In the genomic region with DNA sequence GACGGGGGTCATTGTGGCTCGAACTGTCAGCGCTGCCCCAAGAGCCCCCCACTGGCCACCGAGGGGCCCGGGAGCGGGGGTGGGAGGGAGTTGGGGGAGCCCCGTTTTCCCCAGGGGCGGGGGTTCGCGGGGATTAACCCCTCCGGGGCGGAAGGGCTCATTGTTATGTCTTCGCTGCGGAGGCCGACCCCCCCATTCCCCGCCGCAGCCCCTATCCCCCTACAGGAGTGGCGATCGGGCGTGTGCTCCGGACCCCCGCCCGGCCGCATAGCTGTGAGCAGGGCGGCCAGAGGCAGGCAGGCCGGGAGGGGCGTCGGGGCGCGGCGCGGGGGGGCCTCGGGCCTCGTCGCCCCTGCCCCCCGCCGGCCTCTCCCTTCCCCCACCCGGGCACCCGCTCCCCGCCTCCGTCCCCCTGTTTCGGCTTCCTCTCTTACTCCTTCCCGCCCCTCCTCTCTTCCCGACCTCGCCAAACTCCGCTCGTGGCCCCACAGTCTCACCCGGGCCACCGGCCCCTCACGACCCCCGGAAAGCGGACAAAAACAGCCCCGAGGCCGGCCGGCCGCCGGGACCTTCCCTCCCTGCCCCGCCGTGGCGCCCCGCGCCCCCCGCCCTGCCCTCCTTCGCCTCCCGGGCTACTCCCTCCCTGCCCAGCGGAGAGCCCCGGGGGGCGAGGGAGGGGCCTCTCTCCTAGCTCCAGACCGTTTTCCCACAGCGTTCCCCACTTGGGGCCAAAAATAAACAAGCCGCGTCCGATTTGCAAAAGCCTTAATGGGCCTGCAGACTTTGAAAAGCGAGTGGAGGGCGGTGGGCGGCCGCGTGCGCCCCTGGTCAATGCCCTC, we compare ENCODE assay signal across 8 cellular contexts. TPM values are rescaled to one million over a fixed set of nuclear protein-coding genes. Genes with fewer than 3 reads are reported as not detected.
DNase-seq lines count a peak whose midpoint lies in the region; ATAC-seq and TF ChIP-seq lines count a peak whose summit lies in the region.

No MANE protein-coding gene starts in this region.

- peaks cover 18% of the 10 kb centered on the region for H3K36me3 Mint-ChIP-seq in activated B cell treated with CpG ODN at 0.5 μM for 24 hours (ENCODE audit: low read depth)
- H3K36me3 Mint-ChIP-seq in effector memory CD8-positive, alpha-beta T cell (ENCODE audit: insufficient read depth) = peaks cover 17% of the 10 kb centered on the region

- no peaks in the 10 kb centered on the region for H3K9me3 ChIP-seq in mesodermal cell (ENCODE audit: control insufficient read depth, low read length)
- no peaks in the 10 kb centered on the region for H3K9me3 ChIP-seq in tibial artery

- peaks cover 48% of the 10 kb centered on the region for H3K4me1 Mint-ChIP-seq in activated B cell treated with CpG ODN at 0.5 μM for 24 hours
- H3K4me1 Mint-ChIP-seq in effector memory CD8-positive, alpha-beta T cell (ENCODE audit: low read depth in 2 of 2) = peaks cover 39 to 52% of the 10 kb centered on the region in 2 donors

- peaks cover 20% of the 10 kb centered on the region for H3K4me1 ChIP-seq in mesodermal cell (ENCODE audit: control insufficient read depth, insufficient read depth, low read length, poor library complexity, severe bottlenecking)
- H3K4me1 ChIP-seq in tibial artery = peaks cover 0 to 42% (median 23%) of the 10 kb centered on the region in 4 donors

- intact Hi-C loops in activated B cell treated with CpG ODN at 0.5 μM for 24 hours (cut with micrococcal nuclease) (loop anchor here (1.0 kb wide), 2 partner anchors 44 to 139 kb away; a partner anchor contains a TSS), tibial artery (cut with DNase I; ENCODE audit: low total_unique reads) (no loop called here)

- H3K27me3 ChIP-seq in tibial artery = no peaks in the 10 kb centered on the region

- no peak for TF ChIP-seq CTCF in activated B cell treated with CpG ODN at 0.5 μM for 24 hours (IDR thresholded peaks at IDR 0.05)
- no peak for TF ChIP-seq CTCF in tibial artery (IDR thresholded peaks at IDR 0.05)

- H3K4me3 ChIP-seq in mesodermal cell (ENCODE audit: extremely low read depth, insufficient read depth, low read length, poor library complexity, severe bottlenecking) (peak overlapping the region; percentile 87), tibial artery (peak overlapping the region; percentile 98)

- H3K27me3 Mint-ChIP-seq in activated B cell treated with CpG ODN at 0.5 μM for 24 hours = no peaks in the 10 kb centered on the region
- no peaks in the 10 kb centered on the region for H3K27me3 Mint-ChIP-seq in effector memory CD8-positive, alpha-beta T cell

- ATAC-seq in HG03139 (IDR thresholded peaks at IDR 0.05; ENCODE audit: unreplicated experiment) = peak; percentile 4
- peak; percentile 5 for ATAC-seq in activated B cell treated with CpG ODN at 0.5 μM for 24 hours (ENCODE audit: low read depth)
- ATAC-seq in effector memory CD8-positive, alpha-beta T cell (replicated peaks) = peak; percentile 16

- peak overlapping the region; percentile 96 for H3K4me3 Mint-ChIP-seq in activated B cell treated with CpG ODN at 0.5 μM for 24 hours
- peak overlapping the region; percentile 95 to 98 for H3K4me3 Mint-ChIP-seq in effector memory CD8-positive, alpha-beta T cell

- peak overlapping the region; percentile 95 for H3K27ac Mint-ChIP-seq in activated B cell treated with CpG ODN at 0.5 μM for 24 hours
- H3K27ac Mint-ChIP-seq in effector memory CD8-positive, alpha-beta T cell = peak overlapping the region; percentile 96 to 97

- WGBS in mesodermal cell (ENCODE audit: insufficient coverage in 2 of 2), 2 experiments = 0% methylated on average over 39 to 48 of the region's 79 CpGs

- POLR2A ChIA-PET in activated B cell treated with CpG ODN at 0.5 μM for 24 hours (lab: Charles Lee) = interaction anchor here (0.6 to 3.2 kb wide), 5 partner anchors 26 to 698 kb away, joined by 3 to 19 read pairs (median 4); a partner anchor contains a TSS

- DNase-seq in activated effector memory CD4-positive, alpha-beta T cell treated with anti-CD3 and anti-CD28 coated beads, Interleukin-2, amount 50 U/mL, for 16 hours = peak; percentile 70
- no peak for DNase-seq in activated effector memory CD4-positive, alpha-beta T cell treated with Interleukin-2 at 50 U/mL for 16 hours
- DNase-seq in activated B cell treated with CpG ODN at 0.5 μM for 24 hours = peak; percentile 28
- peak in 1 of 3 experiments; percentile 12 for DNase-seq in effector memory CD8-positive, alpha-beta T cell
- peak; percentile 23 to 68 for DNase-seq in tibial artery
- no peak for DNase-seq in NCI-H1092 treated with DMSO at 0.1 percent for 48 hours (lab: John Stamatoyannopoulos, UW)

- no peaks in the 10 kb centered on the region for H3K9me3 Mint-ChIP-seq in activated B cell treated with CpG ODN at 0.5 μM for 24 hours
- H3K9me3 Mint-ChIP-seq in effector memory CD8-positive, alpha-beta T cell = no peaks in the 10 kb centered on the region

- H3K36me3 ChIP-seq in mesodermal cell (ENCODE audit: control insufficient read depth, insufficient read depth, low read length) (peaks cover 20% of the 10 kb centered on the region), tibial artery (no peaks in the 10 kb centered on the region)

- CTCF ChIA-PET in activated B cell treated with CpG ODN at 0.5 μM for 24 hours (lab: Charles Lee) = no interaction called here

- H3K27ac ChIP-seq in mesodermal cell (ENCODE audit: low read depth, low read length, severe bottlenecking) (peak overlapping the region; percentile 49), tibial artery (peak overlapping the region; percentile 93)

RNA-seq across cellular contexts. Expression of a gene that starts 0.8 kb away (rescaled TPM):
- total RNA-seq in activated B cell treated with CpG ODN at 0.5 μM for 24 hours = 79.9 and 85.2 TPM in 2 replicates
- 162 TPM for polyA plus RNA-seq in mesodermal cell (2013, experiment 1 of 2)
- 155 TPM for polyA plus RNA-seq in mesodermal cell (2013, experiment 2 of 2)

Comparison
In these comparisons a context has a peak if more than half of its experiments do, and no peak if none do; other contexts are left out.
1. DNase-seq: peak in activated effector memory CD4-positive, alpha-beta T cell treated with anti-CD3 and anti-CD28 coated beads, Interleukin-2, amount 50 U/mL, for 16 hours (single experiment), activated B cell treated with CpG ODN at 0.5 μM for 24 hours (single experiment) and tibial artery (2 of 2); none in activated effector memory CD4-positive, alpha-beta T cell treated with Interleukin-2 at 50 U/mL for 16 hours (single experiment) and NCI-H1092 treated with DMSO at 0.1 percent for 48 hours (single experiment).
2. Peak in every context shown above with its lines, with median percentiles within 50 percentile points of each other: ATAC-seq.